Comparison of ENCODE assay signal across 8 cellular contexts in the genomic region with DNA sequence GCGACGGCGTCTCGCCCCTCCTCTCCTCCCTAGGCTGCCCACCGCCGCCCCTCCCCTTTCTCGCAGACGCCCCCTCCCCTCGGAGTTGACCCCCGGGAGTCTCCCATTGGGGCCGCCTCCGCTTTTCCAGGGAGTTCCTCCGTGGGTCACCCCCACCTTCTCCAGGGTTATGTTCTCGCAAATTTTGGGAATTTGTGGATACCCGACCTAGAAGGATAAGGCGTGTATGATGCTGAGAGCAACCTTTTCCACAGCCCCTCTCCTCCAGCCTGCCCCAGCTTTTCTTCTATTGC. TPM values are rescaled to one million over a fixed set of nuclear protein-coding genes. Genes with fewer than 3 reads are reported as not detected.
A peak's percentile ranks its signal among the peaks of the same experiment; 100 is the strongest.
DNase-seq lines count a peak whose midpoint lies in the region; ATAC-seq, FAIRE-seq and TF ChIP-seq lines count a peak whose summit lies in the region.

No MANE protein-coding gene starts in this region.

- intact Hi-C loops in dendritic cell treated with granulocyte-macrophage colony-stimulating factor and Interleukin-4, amounts not matched to agents 40 ng/mL and 50 ng/mL, for 4 days (cut with micrococcal nuclease): loop anchor here (2.0 to 5.0 kb wide), 2 partner anchors 41 to 46 kb away; no protein-coding TSS in a partner anchor

- H3K4me1 Mint-ChIP-seq in dendritic cell treated with granulocyte-macrophage colony-stimulating factor and Interleukin-4, amounts not matched to agents 40 ng/mL and 50 ng/mL, for 4 days (ENCODE audit: low read depth): peaks cover 68% of the 10 kb centered on the region

- no peaks in the 10 kb centered on the region for H3K27me3 Mint-ChIP-seq in dendritic cell treated with granulocyte-macrophage colony-stimulating factor and Interleukin-4, amounts not matched to agents 40 ng/mL and 50 ng/mL, for 4 days

- H3K27ac Mint-ChIP-seq in dendritic cell treated with granulocyte-macrophage colony-stimulating factor and Interleukin-4, amounts not matched to agents 40 ng/mL and 50 ng/mL, for 4 days: peak overlapping the region; percentile 98

- H3K9me3 ChIP-seq in A549 (no peaks in the 10 kb centered on the region), MG63 (no peaks in the 10 kb centered on the region), mucosa of stomach (ENCODE audit: control insufficient read depth, low read length) (no peaks in the 10 kb centered on the region)

- H3K4me2 ChIP-seq in A549: peak overlapping the region; percentile 70

- no peak for TF ChIP-seq EP300 in A549 (IDR thresholded peaks at IDR 0.05)

- peak overlapping the region; percentile 83 for H3K4me3 Mint-ChIP-seq in dendritic cell treated with granulocyte-macrophage colony-stimulating factor and Interleukin-4, amounts not matched to agents 40 ng/mL and 50 ng/mL, for 4 days

- no peak for TF ChIP-seq POLR2A in A549 (IDR thresholded peaks at IDR 0.05; ENCODE audit: low read length)

- H3K9me3 Mint-ChIP-seq in dendritic cell treated with granulocyte-macrophage colony-stimulating factor and Interleukin-4, amounts not matched to agents 40 ng/mL and 50 ng/mL, for 4 days: peaks cover 16% of the 10 kb centered on the region

- H3K27ac ChIP-seq in A549: peak overlapping the region; percentile 86 to 99

- POLR2A ChIA-PET in A549 (lab: Yijun Ruan, JAX): interaction anchor here (0.9 to 1.2 kb wide), 7 partner anchors 11 to 250 kb away, joined by 3 to 4 read pairs (median 3); no protein-coding TSS in a partner anchor

- H3K4me3 ChIP-seq in A549: peak overlapping the region; percentile 62
- peak overlapping the region; percentile 82 for H3K4me3 ChIP-seq in MG63
- H3K4me3 ChIP-seq in mucosa of stomach (ENCODE audit: low read length): peak overlapping the region; percentile 62

- H3K36me3 ChIP-seq in MG63 (no peaks in the 10 kb centered on the region), mucosa of stomach (ENCODE audit: control insufficient read depth, insufficient read depth, low read length) (no peaks in the 10 kb centered on the region)

- ATAC-seq in A549: peak in 1 of 2 experiments; percentile 25; a peak in 3 of 6 replicates
- ATAC-seq in GM18858 (IDR thresholded peaks at IDR 0.05; ENCODE audit: unreplicated experiment): no peak

- TF ChIP-seq CTCF in A549 (IDR thresholded peaks at IDR 0.05) (no peak), GM20000 (IDR thresholded peaks at IDR 0.05; ENCODE audit: extremely low read depth, missing control alignments) (no peak)

- CTCF ChIA-PET in A549 (lab: Yijun Ruan, JAX): interaction anchor here (1.7 kb wide), 1 partner anchor 9 kb away, joined by 6 read pairs; no protein-coding TSS in a partner anchor

- TF ChIP-seq RAD21 in A549 (conservative IDR thresholded peaks at IDR 0.05 in 1 of 2, IDR thresholded peaks at IDR 0.05 in 1 of 2): no peak

- H3K27me3 ChIP-seq in MG63 (no peaks in the 10 kb centered on the region), mucosa of stomach (ENCODE audit: control insufficient read depth, insufficient read depth, low read length) (no peaks in the 10 kb centered on the region)

- peak overlapping the region; percentile 92 for H3K9ac ChIP-seq in mucosa of stomach (ENCODE audit: low read length)

- no peaks in the 10 kb centered on the region for H3K4me1 ChIP-seq in A549
- H3K4me1 ChIP-seq in mucosa of stomach (ENCODE audit: control insufficient read depth, insufficient read depth, low read length): peaks cover 19% of the 10 kb centered on the region

- WGBS in A549 (ENCODE audit: missing lambda C conversion rate): 43% methylated on average over 3 of the region's 16 CpGs

- FAIRE-seq in A549 (lab: Jason Lieb, UNC): no peak

- H3K36me3 Mint-ChIP-seq in dendritic cell treated with granulocyte-macrophage colony-stimulating factor and Interleukin-4, amounts not matched to agents 40 ng/mL and 50 ng/mL, for 4 days (ENCODE audit: low read depth): peaks cover 36% of the 10 kb centered on the region

- peak in 1 of 2 experiments; percentile 3 for DNase-seq in A549 (ENCODE audit: low read depth in 1 of 2, low spot score in 1 of 2)
- no peak for DNase-seq in MG63
- DNase-seq in GM20000 (ENCODE audit: low spot score): no peak
- DNase-seq in central memory CD4-positive, alpha-beta T cell: no peak
- DNase-seq in DMS 273 treated with DMSO at 0.1 percent for 48 hours (lab: John Stamatoyannopoulos, UW): no peak

TF ChIP-seq in A549, 52 proteins besides CTCF, POLR2A, EP300 and RAD21:
- no peak for TF ChIP-seq HMGXB4 (CRISPR knock-in tag; IDR thresholded peaks at IDR 0.05; ENCODE audit: borderline replicate concordance)
- TF ChIP-seq BCL3 (IDR thresholded peaks at IDR 0.05): 0 out of 3 replicates have a peak, but pooled peaks have one; percentile 3

RNA-seq across cellular contexts. Expression of gene RCBTB2, which starts 0.3 kb away (rescaled TPM):
- polyA plus RNA-seq in A549 (2011; rRNA removed) (1.8 and 2.0 TPM in 2 replicates), A549 (2017; fragmentation: RNase III; extraction: RNeasy Plus Mini Kit Qiagen cat#74134 plus additional on column Dnase treatment) (0.98 to 1.2 TPM (median 1.1 TPM) in 3 replicates)
- 0.56 and 0.66 TPM in 2 replicates for polyA plus RNA-seq in A549 (2012; cell fraction: cytosol; rRNA removed)
- polyA plus RNA-seq in A549 (2012; cell fraction: nucleus; rRNA removed): 0.51 and 0.62 TPM in 2 replicates
- 0.78 and 1.0 TPM in 2 replicates for polyA minus RNA-seq in A549 (2011; rRNA and poly(A)+ RNA removed)
- total RNA-seq in MG63 (2014; rRNA removed; shearing (Covaris generic); ENCODE audit: low replicate concordance): 2.0 and 3.0 TPM in 2 replicates
